ENCODE assay signal across 42 cellular contexts in the genomic region with DNA sequence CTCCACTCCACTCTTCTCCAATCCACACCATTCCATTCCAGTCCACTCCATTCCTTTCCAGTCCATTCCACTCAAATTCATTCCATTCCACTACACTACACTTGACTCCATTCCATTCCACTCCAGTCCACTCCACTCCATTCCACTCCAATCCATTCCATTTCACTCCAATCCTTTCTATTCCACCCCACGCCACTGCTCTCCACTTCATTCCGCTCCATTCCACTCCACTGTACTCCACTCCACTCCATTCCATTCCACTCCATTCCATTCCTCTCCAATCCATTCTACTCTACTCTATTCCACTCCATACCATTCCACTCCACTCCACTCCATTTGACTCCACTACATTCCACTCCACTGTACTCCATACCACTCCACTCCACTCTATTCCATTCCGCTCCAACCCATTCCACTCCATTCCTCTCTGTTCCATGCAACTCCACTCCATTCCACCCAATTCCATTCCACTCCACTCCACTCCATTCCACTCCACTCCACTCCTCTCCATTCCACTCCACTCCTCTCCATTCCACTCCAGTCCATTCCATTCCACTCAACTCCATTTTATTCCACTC. TPM values are rescaled to one million over a fixed set of nuclear protein-coding genes. Genes with fewer than 3 reads are reported as not detected.
"Had no signal": no experiment of that assay in that cellular context is flagged by ENCODE, and none has a peak within 500 bp of the region (broad histone marks: within the 10 kb centered on the region; RNA-seq: fewer than 3 reads in every experiment).

No MANE protein-coding gene starts in this region.

- FAIRE-seq: bronchial epithelial cell, TTC549 had no signal

- ATAC-seq: activated CD4-positive, alpha-beta T cell treated with anti-CD3 and anti-CD28 coated beads for 36 hours; activated CD4-positive, CD25-positive, alpha-beta regulatory T cell treated with anti-CD3 and anti-CD28 coated beads, Interleukin-2, amount 50 U/mL, for 24 hours; activated CD8-positive, alpha-beta memory T cell treated with anti-CD3 and anti-CD28 coated beads, Interleukin-2, amount 10 ng/mL, durations not matched to agents 7 days and 5 days; activated CD8-positive, alpha-beta T cell treated with anti-CD3 and anti-CD28 coated beads, Interleukin-2, amount 10 ng/mL, durations not matched to agents 7 days and 5 days; activated naive CD8-positive, alpha-beta T cell treated with anti-CD3 and anti-CD28 coated beads, Interleukin-2, amount 50 U/mL, for 24 hours; WTC11 had no signal

- H3K36me3 Mint-ChIP-seq: activated CD8-positive, alpha-beta memory T cell treated with anti-CD3 and anti-CD28 coated beads, Interleukin-2, amount 10 ng/mL, durations not matched to agents 7 days and 5 days; activated naive CD4-positive, alpha-beta T cell treated with anti-CD3 and anti-CD28 coated beads, Interleukin-2, amount 10 ng/mL, durations not matched to agents 7 days and 5 days; activated naive CD4-positive, alpha-beta T cell treated with anti-CD3 and anti-CD28 coated beads, Interleukin-2, amount 50 U/mL, for 24 hours; activated naive CD8-positive, alpha-beta T cell; activated naive CD8-positive, alpha-beta T cell treated with anti-CD3 and anti-CD28 coated beads, Interleukin-2, amount 10 ng/mL, durations not matched to agents 7 days and 5 days; brain; WTC11 had no signal

- H3K27ac Mint-ChIP-seq: activated CD4-positive, alpha-beta memory T cell treated with anti-CD3 and anti-CD28 coated beads, Interleukin-2, amount 10 ng/mL, durations not matched to agents 7 days and 5 days; activated CD4-positive, alpha-beta T cell treated with anti-CD3 and anti-CD28 coated beads for 36 hours; activated CD4-positive, alpha-beta T cell treated with anti-CD3 and anti-CD28 coated beads, Interleukin-2, amount 10 ng/mL, durations not matched to agents 7 days and 5 days; activated CD8-positive, alpha-beta memory T cell treated with anti-CD3 and anti-CD28 coated beads, Interleukin-2, amount 10 ng/mL, durations not matched to agents 7 days and 5 days; activated CD8-positive, alpha-beta T cell treated with anti-CD3 and anti-CD28 coated beads, Interleukin-2, amount 10 ng/mL, durations not matched to agents 7 days and 5 days; activated naive CD4-positive, alpha-beta T cell treated with anti-CD3 and anti-CD28 coated beads, Interleukin-2, amount 10 ng/mL, durations not matched to agents 7 days and 5 days; activated naive CD4-positive, alpha-beta T cell treated with anti-CD3 and anti-CD28 coated beads, Interleukin-2, amount 50 U/mL, for 24 hours; activated naive CD8-positive, alpha-beta T cell; activated naive CD8-positive, alpha-beta T cell treated with anti-CD3 and anti-CD28 coated beads, Interleukin-2, amount 10 ng/mL, durations not matched to agents 7 days and 5 days; activated naive CD8-positive, alpha-beta T cell treated with anti-CD3 and anti-CD28 coated beads, Interleukin-2, amount 50 U/mL, for 24 hours; activated T-cell treated with anti-CD3 and anti-CD28 coated beads, Interleukin-2, amount 50 U/mL, for 24 hours; activated T-helper 2 cell treated with anti-CD3 and anti-CD28 coated beads, Interferon-gamma antibody, Interleukin-2, Interleukin-4, amounts not matched to agents 10 μg/mL and 5 μg/mL and 100 μg/mL, durations not matched to agents 14 hours and 24 hours and 36 hours; brain; T-helper 1 cell treated with Interleukin-12 subunit alpha and Interleukin-12 subunit beta and Interleukin-4 antibody, amounts not matched to agents 30 μg/mL and 1 μg/mL, for 36 hours; T-helper 2 cell treated with Interferon-gamma antibody and Interleukin-4, amounts not matched to agents 5 μg/mL and 100 μg/mL, for 36 hours; WTC11 had no signal

- H3K27ac ChIP-seq: ascending aorta, cardiac muscle cell, WERI-Rb-1 had no signal

- H3K4me3 Mint-ChIP-seq: activated CD4-positive, alpha-beta memory T cell treated with anti-CD3 and anti-CD28 coated beads, Interleukin-2, amount 10 ng/mL, durations not matched to agents 7 days and 5 days; activated CD4-positive, alpha-beta T cell treated with anti-CD3 and anti-CD28 coated beads for 36 hours; activated CD4-positive, alpha-beta T cell treated with anti-CD3 and anti-CD28 coated beads, Interleukin-2, amount 10 ng/mL, durations not matched to agents 7 days and 5 days; activated CD8-positive, alpha-beta memory T cell treated with anti-CD3 and anti-CD28 coated beads, Interleukin-2, amount 10 ng/mL, durations not matched to agents 7 days and 5 days; activated CD8-positive, alpha-beta T cell treated with anti-CD3 and anti-CD28 coated beads, Interleukin-2, amount 10 ng/mL, durations not matched to agents 7 days and 5 days; activated naive CD4-positive, alpha-beta T cell treated with anti-CD3 and anti-CD28 coated beads, Interleukin-2, amount 10 ng/mL, durations not matched to agents 7 days and 5 days; activated naive CD4-positive, alpha-beta T cell treated with anti-CD3 and anti-CD28 coated beads, Interleukin-2, amount 50 U/mL, for 24 hours; activated naive CD8-positive, alpha-beta T cell; activated naive CD8-positive, alpha-beta T cell treated with anti-CD3 and anti-CD28 coated beads, Interleukin-2, amount 10 ng/mL, durations not matched to agents 7 days and 5 days; activated naive CD8-positive, alpha-beta T cell treated with anti-CD3 and anti-CD28 coated beads, Interleukin-2, amount 50 U/mL, for 24 hours; activated T-cell treated with anti-CD3 and anti-CD28 coated beads, Interleukin-2, amount 50 U/mL, for 24 hours; brain; central memory CD8-positive, alpha-beta T cell; T-helper 1 cell treated with Interleukin-12 subunit alpha and Interleukin-12 subunit beta and Interleukin-4 antibody, amounts not matched to agents 30 μg/mL and 1 μg/mL, for 36 hours; T-helper 2 cell treated with Interferon-gamma antibody and Interleukin-4, amounts not matched to agents 5 μg/mL and 100 μg/mL, for 36 hours; WTC11 had no signal

- H3K4me3 ChIP-seq: ascending aorta, cardiac muscle cell had no signal

- H3K36me3 ChIP-seq: ascending aorta, cardiac muscle cell, WERI-Rb-1 had no signal

- H3K4me1 ChIP-seq: ascending aorta had no signal

- H3K27me3 ChIP-seq: ascending aorta, cardiac muscle cell had no signal

- H3K4me1 Mint-ChIP-seq: activated CD4-positive, alpha-beta memory T cell treated with anti-CD3 and anti-CD28 coated beads, Interleukin-2, amount 10 ng/mL, durations not matched to agents 7 days and 5 days; activated CD4-positive, alpha-beta T cell treated with anti-CD3 and anti-CD28 coated beads for 36 hours; activated CD4-positive, alpha-beta T cell treated with anti-CD3 and anti-CD28 coated beads, Interleukin-2, amount 10 ng/mL, durations not matched to agents 7 days and 5 days; activated CD8-positive, alpha-beta memory T cell treated with anti-CD3 and anti-CD28 coated beads, Interleukin-2, amount 10 ng/mL, durations not matched to agents 7 days and 5 days; activated naive CD4-positive, alpha-beta T cell treated with anti-CD3 and anti-CD28 coated beads, Interleukin-2, amount 10 ng/mL, durations not matched to agents 7 days and 5 days; activated naive CD4-positive, alpha-beta T cell treated with anti-CD3 and anti-CD28 coated beads, Interleukin-2, amount 50 U/mL, for 24 hours; activated naive CD8-positive, alpha-beta T cell treated with anti-CD3 and anti-CD28 coated beads, Interleukin-2, amount 10 ng/mL, durations not matched to agents 7 days and 5 days; activated naive CD8-positive, alpha-beta T cell treated with anti-CD3 and anti-CD28 coated beads, Interleukin-2, amount 50 U/mL, for 24 hours; brain; central memory CD8-positive, alpha-beta T cell; WTC11 had no signal

- H3K9me3 ChIP-seq: ascending aorta had no signal

- DNase-seq: activated CD4-positive, alpha-beta memory T cell treated with anti-CD3 and anti-CD28 coated beads, Interleukin-2, amount 10 ng/mL, durations not matched to agents 7 days and 5 days; activated CD4-positive, alpha-beta T cell treated with anti-CD3 and anti-CD28 coated beads for 1 hour; activated CD4-positive, alpha-beta T cell treated with anti-CD3 and anti-CD28 coated beads for 36 hours; activated CD4-positive, alpha-beta T cell treated with anti-CD3 and anti-CD28 coated beads for 48 hours; activated CD4-positive, alpha-beta T cell treated with anti-CD3 and anti-CD28 coated beads, Interleukin-2, amount 10 ng/mL, durations not matched to agents 7 days and 5 days; activated CD4-positive, alpha-beta T cell treated with anti-CD3 and anti-CD28 coated beads, Interleukin-2, amount 50 U/mL, for 48 hours; activated CD4-positive, CD25-positive, alpha-beta regulatory T cell; activated CD8-positive, alpha-beta memory T cell treated with anti-CD3 and anti-CD28 coated beads for 24 hours; activated CD8-positive, alpha-beta memory T cell treated with anti-CD3 and anti-CD28 coated beads, Interleukin-2, amount 10 ng/mL, durations not matched to agents 7 days and 5 days; activated CD8-positive, alpha-beta memory T cell treated with anti-CD3 and anti-CD28 coated beads, Interleukin-2, amount 50 U/mL, for 48 hours; activated CD8-positive, alpha-beta T cell treated with anti-CD3 and anti-CD28 coated beads, Interleukin-2, amount 10 ng/mL, durations not matched to agents 7 days and 5 days; activated effector memory CD4-positive, alpha-beta T cell treated with Interleukin-2 at 50 U/mL for 16 hours; activated gamma-delta T cell; activated naive CD4-positive, alpha-beta T cell treated with anti-CD3 and anti-CD28 coated beads, Interleukin-2, amount 10 ng/mL, durations not matched to agents 7 days and 5 days; activated naive CD4-positive, alpha-beta T cell treated with Interleukin-2 at 50 U/mL for 16 hours; activated naive CD8-positive, alpha-beta T cell treated with anti-CD3 and anti-CD28 coated beads, Interleukin-2, amount 10 ng/mL, durations not matched to agents 7 days and 5 days; activated naive CD8-positive, alpha-beta T cell treated with anti-CD3 and anti-CD28 coated beads, Interleukin-2, amount 50 U/mL, for 24 hours; activated T-cell treated with anti-CD3 and anti-CD28 coated beads, Interleukin-2, amount 50 U/mL, for 24 hours; activated T-cell treated with anti-CD3 and anti-CD28 coated beads, Interleukin-2, amount 50 U/mL, for 48 hours; amygdala; anterior cingulate cortex; caudate nucleus; cerebellar nuclear complex; T-helper 1 cell; T-helper 2 cell; T-helper 9 cell; WERI-Rb-1 had no signal

- H3K9me3 Mint-ChIP-seq: activated CD4-positive, alpha-beta memory T cell treated with anti-CD3 and anti-CD28 coated beads, Interleukin-2, amount 10 ng/mL, durations not matched to agents 7 days and 5 days; activated CD4-positive, alpha-beta T cell treated with anti-CD3 and anti-CD28 coated beads, Interleukin-2, amount 10 ng/mL, durations not matched to agents 7 days and 5 days; activated naive CD4-positive, alpha-beta T cell treated with anti-CD3 and anti-CD28 coated beads, Interleukin-2, amount 10 ng/mL, durations not matched to agents 7 days and 5 days; activated naive CD4-positive, alpha-beta T cell treated with anti-CD3 and anti-CD28 coated beads, Interleukin-2, amount 50 U/mL, for 24 hours; activated naive CD8-positive, alpha-beta T cell treated with anti-CD3 and anti-CD28 coated beads, Interleukin-2, amount 10 ng/mL, durations not matched to agents 7 days and 5 days; activated naive CD8-positive, alpha-beta T cell treated with anti-CD3 and anti-CD28 coated beads, Interleukin-2, amount 50 U/mL, for 24 hours; activated T-cell treated with anti-CD3 and anti-CD28 coated beads, Interleukin-2, amount 50 U/mL, for 24 hours; activated T-helper 2 cell treated with anti-CD3 and anti-CD28 coated beads, Interferon-gamma antibody, Interleukin-2, Interleukin-4, amounts not matched to agents 10 μg/mL and 5 μg/mL and 100 μg/mL, durations not matched to agents 14 hours and 24 hours and 36 hours; brain; central memory CD8-positive, alpha-beta T cell; T-helper 1 cell treated with Interleukin-12 subunit alpha and Interleukin-12 subunit beta and Interleukin-4 antibody, amounts not matched to agents 30 μg/mL and 1 μg/mL, for 36 hours; T-helper 2 cell treated with Interferon-gamma antibody and Interleukin-4, amounts not matched to agents 5 μg/mL and 100 μg/mL, for 36 hours had no signal

RNA-seq across cellular contexts. Expression of gene DEFB125, which starts 23.4 kb away (rescaled TPM):
- total RNA-seq: activated CD4-positive, alpha-beta memory T cell treated with anti-CD3 and anti-CD28 coated beads, Interleukin-2, amount 10 ng/mL, durations not matched to agents 7 days and 5 days; activated CD4-positive, alpha-beta T cell treated with anti-CD3 and anti-CD28 coated beads for 36 hours; activated CD4-positive, alpha-beta T cell treated with anti-CD3 and anti-CD28 coated beads, Interleukin-2, amount 10 ng/mL, durations not matched to agents 7 days and 5 days; activated CD8-positive, alpha-beta memory T cell treated with anti-CD3 and anti-CD28 coated beads, Interleukin-2, amount 10 ng/mL, durations not matched to agents 7 days and 5 days; activated CD8-positive, alpha-beta T cell treated with anti-CD3 and anti-CD28 coated beads, Interleukin-2, amount 10 ng/mL, durations not matched to agents 7 days and 5 days; activated naive CD8-positive, alpha-beta T cell treated with anti-CD3 and anti-CD28 coated beads, Interleukin-2, amount 10 ng/mL, durations not matched to agents 7 days and 5 days; activated T-helper 2 cell treated with anti-CD3 and anti-CD28 coated beads, Interferon-gamma antibody, Interleukin-2, Interleukin-4, amounts not matched to agents 10 μg/mL and 5 μg/mL and 100 μg/mL, durations not matched to agents 14 hours and 24 hours and 36 hours; ascending aorta; bronchial epithelial cell; cardiac muscle cell; chondrocyte; WTC11 had no signal
- polyA plus RNA-seq: adipose tissue, cardiac muscle cell had no signal
